17 cellular contexts compared by ENCODE assay signal in genomic region chr1:202130275-202130646, GRCh38.
DNase-seq lines count a peak whose midpoint lies in the region; ATAC-seq lines count a peak whose summit lies in the region.
"Had no signal": no experiment of that assay in that cellular context is flagged by ENCODE, and none has a peak within 500 bp of the region (broad histone marks: within the 10 kb centered on the region; RNA-seq: fewer than 3 reads in every experiment).

No MANE protein-coding gene starts in this region.

- ATAC-seq in GM18502 (IDR thresholded peaks at IDR 0.05; ENCODE audit: poor library complexity, unreplicated experiment) = no peak
- ATAC-seq: Right ventricle myocardium inferior had no signal

- DNase-seq in NCI-H1417 (lab: John Stamatoyannopoulos, UW) = peak in 2 of 3 experiments; percentile 54 to 69
- DNase-seq in NCI-H1417 treated with DMSO at 0.1 percent for 48 hours (lab: John Stamatoyannopoulos, UW) = no peak
- peak; percentile 87 for DNase-seq in inferior parietal cortex (ENCODE audit: extremely low spot score)
- DNase-seq in substantia nigra (lab: John Stamatoyannopoulos, UW) = peak; percentile 56 to 98 (median 91)
- DNase-seq in Kasumi-1 (lab: John Stamatoyannopoulos, UW) = no peak
- DNase-seq in AG08396 (ENCODE audit: low spot score) = no peak
- DNase-seq: 8988T; activated CD4-positive, alpha-beta memory T cell treated with anti-CD3 and anti-CD28 coated beads for 36 hours; activated gamma-delta T cell treated with Interleukin-2 at 50 U/mL for 16 hours; CD8-positive, alpha-beta memory T cell; erythroblast; HCEC 1CT; NCI-H774; T1000 had no signal

- H3K27ac ChIP-seq in angular gyrus (ENCODE audit: low read depth, low read length) (peak overlapping the region; percentile 98), substantia nigra (ENCODE audit: low read depth, low read length, poor library complexity, severe bottlenecking) (peak overlapping the region; percentile 99)

Comparison
In these comparisons a context has a peak if more than half of its experiments do, and no peak if none do; other contexts are left out.
1. DNase-seq: peak in NCI-H1417 (2 of 3), inferior parietal cortex (single experiment) and substantia nigra (49 of 49); none in NCI-H1417 treated with DMSO at 0.1 percent for 48 hours (single experiment), Kasumi-1 (0 of 2) and AG08396 (single experiment).